ENCODE assay signal across 21 cellular contexts in the genomic region with DNA sequence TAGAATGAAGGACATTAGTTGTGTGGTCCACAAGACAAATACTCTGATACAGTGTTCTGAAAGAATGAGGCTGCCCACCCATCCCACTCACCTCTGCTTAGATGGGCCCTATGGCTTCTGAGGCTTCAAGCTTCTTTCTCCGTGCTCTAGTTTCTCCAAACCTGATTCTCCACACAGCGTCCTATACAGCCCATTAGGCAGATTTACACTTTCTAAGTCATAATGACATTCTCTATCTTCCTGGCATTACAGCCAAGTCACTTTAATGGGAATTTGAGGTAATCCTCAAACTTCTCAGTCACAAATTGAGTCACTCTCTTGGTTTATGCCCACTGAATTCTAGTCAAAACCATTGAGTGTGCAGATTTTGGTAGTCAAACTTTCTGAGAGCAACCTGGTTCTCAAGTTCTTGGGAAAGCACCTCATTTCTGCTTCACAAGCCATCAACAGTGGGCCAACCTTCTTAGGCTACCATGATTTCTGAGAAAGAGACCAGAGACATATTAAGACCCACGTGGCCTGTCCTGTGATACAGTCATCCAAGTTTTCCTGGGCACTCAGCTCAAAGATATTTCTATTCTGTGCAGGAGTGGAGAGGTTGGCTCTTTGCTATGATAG.
"Had no signal": no experiment of that assay in that cellular context is flagged by ENCODE, and none has a peak within 500 bp of the region (broad histone marks: within the 10 kb centered on the region; RNA-seq: fewer than 3 reads in every experiment).

No MANE protein-coding gene starts in this region.

- H3K9me3 ChIP-seq: ovary, suprapubic skin, thyroid gland had no signal

- ATAC-seq: foreskin keratinocyte; left cardiac atrium; left ventricle myocardium superior; natural killer cell; right cardiac atrium; stimulated activated naive CD8-positive, alpha-beta T cell treated with anti-CD3 and anti-CD28 coated beads, Interleukin-15, Interleukin-2, amounts not matched to agents 100 U/mL and 50 U/mL, for 24 hours had no signal

- H3K36me3 ChIP-seq: ovary, suprapubic skin, thyroid gland had no signal

- H3K4me3 Mint-ChIP-seq: endodermal cell, natural killer cell, neural crest cell, type B pancreatic cell had no signal

- H3K27me3 ChIP-seq: ovary, suprapubic skin, thyroid gland had no signal

- H3K27ac ChIP-seq: foreskin keratinocyte, ovary, suprapubic skin, thyroid gland had no signal

- H3K9me3 Mint-ChIP-seq: natural killer cell, neural crest cell had no signal

- DNase-seq: dermis blood vessel endothelial cell; effector CD4-positive, alpha-beta T cell; endodermal cell; erythroblast; foreskin keratinocyte; kidney; left cardiac atrium; left ventricle myocardium superior; mesendoderm; natural killer cell; ovary; right cardiac atrium; small intestine; stimulated activated CD4-positive, alpha-beta T cell treated with anti-CD3 and anti-CD28 coated beads, Interleukin-12 subunit alpha, Interleukin-12 subunit beta, amount 100 ng/mL, for 4 hours; stimulated activated naive CD8-positive, alpha-beta T cell treated with anti-CD3 and anti-CD28 coated beads, Interleukin-15, Interleukin-2, amounts not matched to agents 100 U/mL and 50 U/mL, for 24 hours; thyroid gland had no signal

- H3K4me3 ChIP-seq: lung, ovary, suprapubic skin, thyroid gland had no signal

- H3K36me3 Mint-ChIP-seq: natural killer cell, type B pancreatic cell had no signal

- H3K4me1 ChIP-seq: foreskin keratinocyte had no signal

- H3K27ac Mint-ChIP-seq: endodermal cell, natural killer cell, progenitor cell of endocrine pancreas, type B pancreatic cell had no signal
